Comparison of ENCODE assay signal across 21 cellular contexts in the genomic region with DNA sequence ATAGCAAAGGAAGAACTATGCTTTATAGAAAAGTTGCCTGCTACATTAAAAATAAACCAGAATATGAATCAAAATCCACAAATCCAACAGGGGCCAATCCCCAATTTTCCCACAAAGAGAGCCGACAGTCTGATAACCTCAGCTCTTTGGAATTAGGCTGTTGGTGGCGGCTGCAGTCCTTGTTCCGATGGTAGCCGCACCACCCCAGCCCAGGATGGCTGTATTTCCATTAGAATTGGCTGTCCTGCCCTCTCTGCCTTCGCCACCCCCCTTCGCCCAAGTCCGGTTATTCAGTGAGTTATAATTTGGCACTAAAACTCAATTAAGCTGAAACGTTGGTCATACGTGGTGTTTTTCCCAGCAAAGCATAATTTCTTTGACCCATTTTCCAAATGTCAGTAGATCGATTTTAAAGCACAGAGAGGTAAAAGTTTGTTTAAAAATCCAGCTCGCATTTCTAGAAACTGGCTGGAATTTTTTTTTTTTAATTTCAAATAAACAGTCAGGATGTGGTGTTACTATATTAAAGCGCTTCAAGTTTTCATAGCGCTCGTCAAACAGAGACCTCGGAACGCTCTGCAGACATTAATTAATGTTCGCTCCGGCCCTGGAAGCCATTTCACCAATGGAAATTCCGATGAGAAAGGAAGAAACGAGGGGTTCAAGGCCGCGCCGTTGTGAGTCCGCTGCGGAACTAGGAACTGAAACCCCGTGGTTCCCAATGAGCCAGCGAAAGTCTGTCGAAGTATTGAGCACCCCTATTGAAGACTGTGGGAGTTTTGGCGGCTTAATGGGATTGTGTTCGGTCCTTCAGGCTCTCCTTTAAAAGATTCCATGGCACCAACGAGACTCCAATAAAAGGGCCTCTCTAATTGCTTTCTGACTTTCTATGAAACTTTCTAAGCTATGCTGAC.
DNase-seq lines count a peak whose midpoint lies in the region; ATAC-seq and TF ChIP-seq lines count a peak whose summit lies in the region.
"Had no signal": no experiment of that assay in that cellular context is flagged by ENCODE, and none has a peak within 500 bp of the region (broad histone marks: within the 10 kb centered on the region; RNA-seq: fewer than 3 reads in every experiment).

No MANE protein-coding gene starts in this region.

- no peak for TF ChIP-seq RAD21 in neural cell (conservative IDR thresholded peaks at IDR 0.05)

- H3K79me2 ChIP-seq in neural cell (replicated peaks; ENCODE audit: insufficient read depth, low read length): no peaks in the 10 kb centered on the region

- TF ChIP-seq CTCF in natural killer cell (IDR thresholded peaks at IDR 0.05) (no peak), glutamatergic neuron (IDR thresholded peaks at IDR 0.05; ENCODE audit: partially characterized antibody, unreplicated experiment) (no peak), neural cell (IDR thresholded peaks at IDR 0.05; ENCODE audit: poor library complexity, severe bottlenecking) (no peak)

- no peaks in the 10 kb centered on the region for H4K20me1 ChIP-seq in neural cell (ENCODE audit: insufficient read depth)

- no peak overlapping the region for H3K27ac ChIP-seq in neural cell (ENCODE audit: low read length)
- H3K27ac ChIP-seq: neutrophil, SJSA1, tibial artery had no signal

- no peak overlapping the region for H3K4me3 ChIP-seq in neural cell (ENCODE audit: low read length)
- H3K4me3 ChIP-seq: SJSA1, tibial artery had no signal

- H3K4me1 Mint-ChIP-seq in natural killer cell (peaks cover 4 to 7% of the 10 kb centered on the region in 2 donors), glutamatergic neuron (ENCODE audit: low read depth, unreplicated experiment) (peaks cover 13% of the 10 kb centered on the region)
- H3K4me1 Mint-ChIP-seq in natural killer cell treated with Interleukin-12 subunit alpha and Interleukin-12 subunit beta and Interleukin-15 and Interleukin-18, amount 100 ng/mL, for 72 hours (ENCODE audit: low read depth in 2 of 2): peaks cover 0 to 3% of the 10 kb centered on the region in 2 donors
- H3K4me1 Mint-ChIP-seq in activated CD4-positive, alpha-beta memory T cell treated with anti-CD3 and anti-CD28 coated beads for 36 hours (ENCODE audit: low read depth): peaks cover 4% of the 10 kb centered on the region

- H3K4me2 ChIP-seq in neural cell (ENCODE audit: low read length): no peak overlapping the region

- H3F3A ChIP-seq in neural cell (ENCODE audit: insufficient read depth, low read length, poor library complexity, severe bottlenecking): no peaks in the 10 kb centered on the region

- peaks cover 7% of the 10 kb centered on the region for H3K36me3 Mint-ChIP-seq in natural killer cell
- H3K36me3 Mint-ChIP-seq in natural killer cell treated with Interleukin-12 subunit alpha and Interleukin-12 subunit beta and Interleukin-15 and Interleukin-18, amount 100 ng/mL, for 72 hours: no peaks in the 10 kb centered on the region
- peaks cover 5% of the 10 kb centered on the region for H3K36me3 Mint-ChIP-seq in glutamatergic neuron (ENCODE audit: unreplicated experiment)
- no peaks in the 10 kb centered on the region for H3K36me3 Mint-ChIP-seq in activated CD4-positive, alpha-beta memory T cell treated with anti-CD3 and anti-CD28 coated beads for 36 hours

- H3K4me3 Mint-ChIP-seq in natural killer cell (peak overlapping the region; percentile 6), glutamatergic neuron (ENCODE audit: unreplicated experiment) (peak overlapping the region; percentile 32)
- no peak overlapping the region for H3K4me3 Mint-ChIP-seq in natural killer cell treated with Interleukin-12 subunit alpha and Interleukin-12 subunit beta and Interleukin-15 and Interleukin-18, amount 100 ng/mL, for 72 hours
- H3K4me3 Mint-ChIP-seq in activated CD4-positive, alpha-beta memory T cell treated with anti-CD3 and anti-CD28 coated beads for 36 hours: no peak overlapping the region

- peaks cover 54 to 73% of the 10 kb centered on the region in 2 donors for H3K27me3 Mint-ChIP-seq in natural killer cell (ENCODE audit: low read depth in 2 of 2)
- peaks cover 40 to 66% of the 10 kb centered on the region in 2 donors for H3K27me3 Mint-ChIP-seq in natural killer cell treated with Interleukin-12 subunit alpha and Interleukin-12 subunit beta and Interleukin-15 and Interleukin-18, amount 100 ng/mL, for 72 hours
- peaks cover 17% of the 10 kb centered on the region for H3K27me3 Mint-ChIP-seq in glutamatergic neuron (ENCODE audit: unreplicated experiment)
- peaks cover 65% of the 10 kb centered on the region for H3K27me3 Mint-ChIP-seq in activated CD4-positive, alpha-beta memory T cell treated with anti-CD3 and anti-CD28 coated beads for 36 hours

- POLR2A ChIA-PET in activated CD4-positive, alpha-beta memory T cell treated with anti-CD3 and anti-CD28 coated beads for 36 hours (lab: Charles Lee): no interaction called here

- H3K27me3 ChIP-seq in neural cell (ENCODE audit: insufficient read depth, low read depth, low read length): peaks cover 62% of the 10 kb centered on the region
- H3K27me3 ChIP-seq: SJSA1 had no signal

- H3K9me3 Mint-ChIP-seq in natural killer cell (no peaks in the 10 kb centered on the region), glutamatergic neuron (ENCODE audit: unreplicated experiment) (peaks cover 8% of the 10 kb centered on the region)
- no peaks in the 10 kb centered on the region for H3K9me3 Mint-ChIP-seq in natural killer cell treated with Interleukin-12 subunit alpha and Interleukin-12 subunit beta and Interleukin-15 and Interleukin-18, amount 100 ng/mL, for 72 hours
- H3K9me3 Mint-ChIP-seq in activated CD4-positive, alpha-beta memory T cell treated with anti-CD3 and anti-CD28 coated beads for 36 hours: no peaks in the 10 kb centered on the region

- DNase-seq in natural killer cell: no peak
- DNase-seq in natural killer cell treated with Interleukin-12 subunit alpha and Interleukin-12 subunit beta and Interleukin-15 and Interleukin-18, amount 100 ng/mL, for 72 hours (ENCODE audit: low spot score): no peak
- no peak for DNase-seq in glutamatergic neuron
- no peak for DNase-seq in NCI-H446 (lab: John Stamatoyannopoulos, UW)
- DNase-seq in activated CD4-positive, alpha-beta memory T cell treated with anti-CD3 and anti-CD28 coated beads for 36 hours: no peak
- DNase-seq: central memory CD4-positive, alpha-beta T cell; DMS153; effector CD8-positive, alpha-beta T cell; HCEC 1CT; mammary epithelial cell; NCI-H2081 treated with DMSO at 0.1 percent for 48 hours; NCI-H510A treated with DMSO at 0.1 percent for 48 hours; right cardiac atrium; stimulated activated naive CD4-positive, alpha-beta T cell had no signal

- CTCF ChIA-PET in activated CD4-positive, alpha-beta memory T cell treated with anti-CD3 and anti-CD28 coated beads for 36 hours (lab: Charles Lee): no interaction called here

- ATAC-seq in natural killer cell (no peak), GM18867 (IDR thresholded peaks at IDR 0.05; ENCODE audit: unreplicated experiment) (no peak), GM18870 (IDR thresholded peaks at IDR 0.05; ENCODE audit: unreplicated experiment) (no peak)
- no peak for ATAC-seq in natural killer cell treated with Interleukin-12 subunit alpha and Interleukin-12 subunit beta and Interleukin-15 and Interleukin-18, amount 100 ng/mL, for 72 hours
- ATAC-seq: activated CD4-positive, CD25-positive, alpha-beta regulatory T cell treated with anti-CD3 and anti-CD28 coated beads, Interleukin-2, amount 50 U/mL, for 24 hours; right cardiac atrium had no signal

- H3K9me3 ChIP-seq in neural cell (ENCODE audit: low read length): no peaks in the 10 kb centered on the region
- H3K9me3 ChIP-seq: neutrophil, SJSA1, tibial artery had no signal

- H2AFZ ChIP-seq in neural cell (ENCODE audit: low read depth, low read length): no peak overlapping the region

- intact Hi-C loops in natural killer cell (cut with micrococcal nuclease): no loop called here
- intact Hi-C loops in activated CD4-positive, alpha-beta memory T cell treated with anti-CD3 and anti-CD28 coated beads for 36 hours (cut with micrococcal nuclease): no loop called here

- no peak overlapping the region for H3K27ac Mint-ChIP-seq in natural killer cell
- H3K27ac Mint-ChIP-seq in natural killer cell treated with Interleukin-12 subunit alpha and Interleukin-12 subunit beta and Interleukin-15 and Interleukin-18, amount 100 ng/mL, for 72 hours: no peak overlapping the region
- H3K27ac Mint-ChIP-seq in glutamatergic neuron (ENCODE audit: unreplicated experiment): no peak overlapping the region
- H3K27ac Mint-ChIP-seq in activated CD4-positive, alpha-beta memory T cell treated with anti-CD3 and anti-CD28 coated beads for 36 hours: no peak overlapping the region

- no peak overlapping the region for H3K9ac ChIP-seq in neural cell (ENCODE audit: low read length)

- no peaks in the 10 kb centered on the region for H3K36me3 ChIP-seq in neural cell (ENCODE audit: insufficient read depth, low read length)
- H3K36me3 ChIP-seq: neutrophil, SJSA1, tibial artery had no signal

- H3K9me2 ChIP-seq in neural cell (ENCODE audit: insufficient read depth, low read length): no peaks in the 10 kb centered on the region

- TF ChIP-seq EP300 in neural cell (conservative IDR thresholded peaks at IDR 0.05; ENCODE audit: poor library complexity, severe bottlenecking): no peak

TF ChIP-seq in neural cell, 6 proteins besides CTCF, POLR2A, EP300 and RAD21 (continues in another document):
- TF ChIP-seq POLR2AphosphoS5 (IDR thresholded peaks at IDR 0.05): peak; percentile 25
- TF ChIP-seq, protein P1, sequence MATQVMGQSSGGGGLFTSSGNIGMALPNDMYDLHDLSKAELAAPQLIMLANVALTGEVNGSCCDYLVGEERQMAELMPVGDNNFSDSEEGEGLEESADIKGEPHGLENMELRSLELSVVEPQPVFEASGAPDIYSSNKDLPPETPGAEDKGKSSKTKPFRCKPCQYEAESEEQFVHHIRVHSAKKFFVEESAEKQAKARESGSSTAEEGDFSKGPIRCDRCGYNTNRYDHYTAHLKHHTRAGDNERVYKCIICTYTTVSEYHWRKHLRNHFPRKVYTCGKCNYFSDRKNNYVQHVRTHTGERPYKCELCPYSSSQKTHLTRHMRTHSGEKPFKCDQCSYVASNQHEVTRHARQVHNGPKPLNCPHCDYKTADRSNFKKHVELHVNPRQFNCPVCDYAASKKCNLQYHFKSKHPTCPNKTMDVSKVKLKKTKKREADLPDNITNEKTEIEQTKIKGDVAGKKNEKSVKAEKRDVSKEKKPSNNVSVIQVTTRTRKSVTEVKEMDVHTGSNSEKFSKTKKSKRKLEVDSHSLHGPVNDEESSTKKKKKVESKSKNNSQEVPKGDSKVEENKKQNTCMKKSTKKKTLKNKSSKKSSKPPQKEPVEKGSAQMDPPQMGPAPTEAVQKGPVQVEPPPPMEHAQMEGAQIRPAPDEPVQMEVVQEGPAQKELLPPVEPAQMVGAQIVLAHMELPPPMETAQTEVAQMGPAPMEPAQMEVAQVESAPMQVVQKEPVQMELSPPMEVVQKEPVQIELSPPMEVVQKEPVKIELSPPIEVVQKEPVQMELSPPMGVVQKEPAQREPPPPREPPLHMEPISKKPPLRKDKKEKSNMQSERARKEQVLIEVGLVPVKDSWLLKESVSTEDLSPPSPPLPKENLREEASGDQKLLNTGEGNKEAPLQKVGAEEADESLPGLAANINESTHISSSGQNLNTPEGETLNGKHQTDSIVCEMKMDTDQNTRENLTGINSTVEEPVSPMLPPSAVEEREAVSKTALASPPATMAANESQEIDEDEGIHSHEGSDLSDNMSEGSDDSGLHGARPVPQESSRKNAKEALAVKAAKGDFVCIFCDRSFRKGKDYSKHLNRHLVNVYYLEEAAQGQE (IDR thresholded peaks at IDR 0.05; ENCODE audit: borderline replicate concordance): no peak

Comparison
In these comparisons a context has a peak if more than half of its experiments do, and no peak if none do; other contexts are left out.
1. H3K4me3 Mint-ChIP-seq: peak in natural killer cell (single experiment) and glutamatergic neuron (single experiment); none in natural killer cell treated with Interleukin-12 subunit alpha and Interleukin-12 subunit beta and Interleukin-15 and Interleukin-18, amount 100 ng/mL, for 72 hours (single experiment) and activated CD4-positive, alpha-beta memory T cell treated with anti-CD3 and anti-CD28 coated beads for 36 hours (single experiment).